ENCODE assay signal across 7 cellular contexts in the genomic region with DNA sequence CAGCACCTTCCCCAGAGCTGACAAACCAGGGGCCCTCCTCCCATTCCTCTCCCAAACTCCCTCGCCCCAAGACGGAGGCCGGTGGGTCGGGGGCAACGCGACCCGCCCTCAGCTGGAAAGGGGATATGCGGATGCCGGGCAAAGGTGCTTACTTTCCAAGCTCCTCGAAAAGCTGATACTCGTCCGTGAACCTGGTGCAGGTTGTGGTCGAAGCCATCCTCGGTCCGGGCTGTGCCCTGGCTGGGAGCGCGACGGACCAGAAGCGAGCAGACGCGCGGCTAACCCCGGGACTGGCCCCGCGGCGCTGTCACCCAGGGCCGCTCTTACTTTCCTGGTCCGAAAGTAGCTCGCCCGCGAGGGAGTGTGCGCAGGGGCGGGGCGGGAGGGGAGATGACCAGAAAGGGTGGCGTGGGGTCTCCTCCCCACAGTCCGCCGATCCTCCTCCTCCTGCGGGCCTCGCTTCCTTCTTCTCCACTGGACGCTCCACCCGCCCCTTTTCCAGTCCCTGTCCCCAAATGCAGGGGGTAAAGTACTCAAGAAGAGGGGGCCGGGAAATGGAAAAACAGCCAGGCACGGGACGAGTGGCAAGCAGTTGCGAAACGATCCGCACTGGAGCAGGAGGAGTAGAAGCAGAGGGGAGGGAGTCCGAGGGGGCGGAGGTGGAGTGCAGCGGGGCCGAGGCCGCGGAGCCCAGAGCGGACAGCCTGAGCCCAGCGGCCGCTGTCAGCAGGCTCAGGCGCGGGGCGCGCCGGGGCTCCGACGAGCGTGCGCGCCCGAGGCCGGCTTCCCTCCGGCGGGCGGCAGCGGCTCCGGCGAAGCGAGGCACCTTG. TPM values are rescaled to one million over a fixed set of nuclear protein-coding genes. Genes with fewer than 3 reads are reported as not detected.
DNase-seq lines count a peak whose midpoint lies in the region; ATAC-seq and TF ChIP-seq lines count a peak whose summit lies in the region.

No MANE protein-coding gene starts in this region.

- no peaks in the 10 kb centered on the region for H3K9me3 Mint-ChIP-seq in dendritic cell treated with granulocyte-macrophage colony-stimulating factor and Interleukin-4, amounts not matched to agents 40 ng/mL and 50 ng/mL, for 4 days

- H3K4me3 Mint-ChIP-seq in dendritic cell treated with granulocyte-macrophage colony-stimulating factor and Interleukin-4, amounts not matched to agents 40 ng/mL and 50 ng/mL, for 4 days = peak overlapping the region; percentile 94

- DNase-seq in HCEC 1CT = peak; percentile 61
- DNase-seq in NB4 (ENCODE audit: low read depth) = peak; percentile 81
- peak; percentile 68 for DNase-seq in activated CD4-positive, alpha-beta T cell treated with anti-CD3 and anti-CD28 coated beads for 48 hours
- peak; percentile 91 for DNase-seq in left lobe of liver (ENCODE audit: low spot score)
- DNase-seq in stimulated activated CD4-positive, alpha-beta T cell treated with anti-CD3 and anti-CD28 coated beads, Interleukin-2, amount 100 ng/mL, for 24 hours = peak; percentile 59 to 62

- H3K27ac Mint-ChIP-seq in dendritic cell treated with granulocyte-macrophage colony-stimulating factor and Interleukin-4, amounts not matched to agents 40 ng/mL and 50 ng/mL, for 4 days = peak overlapping the region; percentile 99

- H3K36me3 Mint-ChIP-seq in dendritic cell treated with granulocyte-macrophage colony-stimulating factor and Interleukin-4, amounts not matched to agents 40 ng/mL and 50 ng/mL, for 4 days (ENCODE audit: low read depth) = peaks cover 34% of the 10 kb centered on the region

- intact Hi-C loops in dendritic cell treated with granulocyte-macrophage colony-stimulating factor and Interleukin-4, amounts not matched to agents 40 ng/mL and 50 ng/mL, for 4 days (cut with micrococcal nuclease) = loop anchor here (2.0 to 5.0 kb wide), 2 partner anchors 146 to 210 kb away; no protein-coding TSS in a partner anchor

- TF ChIP-seq CTCF in NB4 (IDR thresholded peaks at IDR 0.05; ENCODE audit: low read depth, low read length) = no peak

- peaks cover 10% of the 10 kb centered on the region for H3K27me3 Mint-ChIP-seq in dendritic cell treated with granulocyte-macrophage colony-stimulating factor and Interleukin-4, amounts not matched to agents 40 ng/mL and 50 ng/mL, for 4 days

- ATAC-seq in GM18498 (IDR thresholded peaks at IDR 0.05; ENCODE audit: unreplicated experiment) = peak; percentile 29
- ATAC-seq in left lobe of liver = peak; percentile 72

- H3K4me1 Mint-ChIP-seq in dendritic cell treated with granulocyte-macrophage colony-stimulating factor and Interleukin-4, amounts not matched to agents 40 ng/mL and 50 ng/mL, for 4 days (ENCODE audit: low read depth) = peaks cover 13% of the 10 kb centered on the region

- H3K4me3 ChIP-seq in NB4 (ENCODE audit: low read depth, low read length) = peak overlapping the region; percentile 75

- TF ChIP-seq POLR2A in NB4 (IDR thresholded peaks at IDR 0.05; ENCODE audit: extremely low read depth, insufficient read length) = no peak

RNA-seq across cellular contexts. Expression of a gene that starts 0.5 kb away (rescaled TPM):
- total RNA-seq in left lobe of liver = 19.3 TPM

Comparison
In these comparisons a context has a peak if more than half of its experiments do, and no peak if none do; other contexts are left out.
1. Peak in every context shown above with its lines: DNase-seq, ATAC-seq and H3K4me3 ChIP-seq.